In the genomic region with DNA sequence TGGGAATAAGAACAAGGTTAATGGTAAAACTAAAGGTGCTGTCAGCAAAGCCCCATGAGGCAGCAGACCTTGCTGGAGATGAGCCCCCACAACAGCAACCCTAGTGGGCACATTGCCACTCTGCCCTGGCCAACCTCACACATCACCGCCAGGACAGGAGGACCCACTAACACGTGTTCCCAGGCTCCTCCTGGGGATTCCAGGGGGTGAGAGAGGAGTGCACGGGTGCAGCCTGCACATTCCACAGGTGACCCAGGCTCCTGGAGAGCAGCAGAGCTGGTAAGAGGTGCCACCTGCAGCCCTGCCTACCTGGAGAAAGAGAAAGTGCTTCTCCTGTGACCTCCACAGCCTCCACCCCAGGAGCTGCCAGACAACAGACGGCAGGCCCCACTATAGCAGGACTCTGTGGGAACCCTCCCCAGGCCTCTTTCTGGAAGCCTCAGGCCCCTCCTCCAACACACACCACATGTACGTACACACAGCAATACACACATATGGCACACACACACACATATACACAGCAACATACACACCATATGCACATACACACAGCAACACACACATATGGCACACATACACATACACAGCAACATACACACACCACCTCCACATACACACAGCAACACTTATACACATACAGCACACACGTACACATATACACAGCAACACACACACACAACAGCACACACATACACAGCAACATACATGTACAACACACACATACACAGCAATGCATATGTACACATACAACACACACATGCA, we compare ENCODE assay signal across 15 cellular contexts.
DNase-seq lines count a peak whose midpoint lies in the region; ATAC-seq, FAIRE-seq and TF ChIP-seq lines count a peak whose summit lies in the region.
"Had no signal": no experiment of that assay in that cellular context is flagged by ENCODE, and none has a peak within 500 bp of the region (broad histone marks: within the 10 kb centered on the region; RNA-seq: fewer than 3 reads in every experiment).

No MANE protein-coding gene starts in this region.

- H3K79me2 ChIP-seq in trophoblast cell (ENCODE audit: control insufficient read depth, insufficient read depth, low read length, poor library complexity), result no peaks in the 10 kb centered on the region

- no peak overlapping the region for H3K18ac ChIP-seq in trophoblast cell (ENCODE audit: low read length)

- no peak overlapping the region for H3K23ac ChIP-seq in trophoblast cell (ENCODE audit: low read length)

- H3K4me1 ChIP-seq in left lung (peaks cover 0 to 3% of the 10 kb centered on the region in 2 donors), trophoblast cell (ENCODE audit: control insufficient read depth in 1 of 2, insufficient read depth in 2 of 2, low read length in 2 of 2) (peaks cover 5 to 14% of the 10 kb centered on the region in 2 experiments)

- H3K27me3 ChIP-seq in left lung (peaks cover 0 to 10% of the 10 kb centered on the region in 2 donors), trophoblast cell (ENCODE audit: insufficient read depth, low read length) (no peaks in the 10 kb centered on the region)

- no peak overlapping the region for H3K4me3 ChIP-seq in left lung
- H3K4me3 ChIP-seq in trophoblast cell (ENCODE audit: low read depth, low read length), result peak overlapping the region; percentile 38

- no peak overlapping the region for H2BK120ac ChIP-seq in trophoblast cell (ENCODE audit: insufficient read depth, low read length, poor library complexity)

- TF ChIP-seq POLR2A in GM12892 (IDR thresholded peaks at IDR 0.05; ENCODE audit: low read depth, low read length), result no peak

- no CpG with 5 or more reads among the region's 6 CpGs for WGBS in trophoblast cell (ENCODE audit: extremely low coverage, insufficient coverage, insufficient read length)

- no peak overlapping the region for H3K27ac ChIP-seq in left lung
- H3K27ac ChIP-seq in trophoblast cell (ENCODE audit: low read depth, low read length), result no peak overlapping the region
- H3K27ac ChIP-seq: HL-60, KMS-11 had no signal

- no peak overlapping the region for H2AFZ ChIP-seq in trophoblast cell (ENCODE audit: insufficient read depth, low read length, poor library complexity)

- H3K9ac ChIP-seq in trophoblast cell (ENCODE audit: low read length), result no peak overlapping the region
- H3K9ac ChIP-seq: KMS-11 had no signal

- FAIRE-seq in GM12892 (lab: Jason Lieb, UNC), result peak; percentile 67
- FAIRE-seq in HTR-8/SVneo (lab: Jason Lieb, UNC), result peak; percentile 99

- no peak overlapping the region for H4K91ac ChIP-seq in trophoblast cell (ENCODE audit: low read depth, low read length)

- no peak overlapping the region for H2AK5ac ChIP-seq in trophoblast cell (ENCODE audit: low read length)

- H3K14ac ChIP-seq in trophoblast cell (ENCODE audit: low read length), result no peak overlapping the region

- H3K4me2 ChIP-seq in trophoblast cell (ENCODE audit: low read length), result no peak overlapping the region
- H3K4me2 ChIP-seq: KMS-11 had no signal

- DNase-seq in GM12892 (ENCODE audit: insufficient read length) (no peak), HTR-8/SVneo (ENCODE audit: insufficient read length, low spot score) (no peak), left lung (peak in 1 of 2 donors; percentile 39), trophoblast cell (no peak), NCI-H2029 treated with DMSO at 0.1 percent for 48 hours (lab: John Stamatoyannopoulos, UW) (no peak), D341Med (ENCODE audit: low spot score) (no peak)
- DNase-seq: C1 segment of cervical spinal cord; Calu3; CD4-positive, alpha-beta T cell; DMS79; GOT3; HCEC 1CT had no signal

- H3K36me3 ChIP-seq in left lung, result no peaks in the 10 kb centered on the region
- peaks cover 0 to 2% of the 10 kb centered on the region in 2 experiments for H3K36me3 ChIP-seq in trophoblast cell (ENCODE audit: control insufficient read depth in 1 of 2, insufficient read depth in 2 of 2, low read length in 2 of 2)

- no peaks in the 10 kb centered on the region for H3K9me3 ChIP-seq in left lung
- peaks cover 2% of the 10 kb centered on the region for H3K9me3 ChIP-seq in trophoblast cell (ENCODE audit: insufficient read depth, low read depth, low read length)

- TF ChIP-seq CTCF in left lung (IDR thresholded peaks at IDR 0.05), result no peak

- H4K12ac ChIP-seq in trophoblast cell (ENCODE audit: low read depth, low read length), result no peak overlapping the region

- intact Hi-C loops in left lung (cut with DNase I), result no loop called here

- no peak overlapping the region for H2BK5ac ChIP-seq in trophoblast cell (ENCODE audit: low read depth, low read length, poor library complexity)

- no peaks in the 10 kb centered on the region for H3K79me1 ChIP-seq in trophoblast cell (ENCODE audit: low read length)

- no peak overlapping the region for H2BK12ac ChIP-seq in trophoblast cell (ENCODE audit: low read length)

- ATAC-seq in left lung (peak; percentile 13), GM21367 (IDR thresholded peaks at IDR 0.05; ENCODE audit: unreplicated experiment) (no peak)

- no peak overlapping the region for H4K8ac ChIP-seq in trophoblast cell (ENCODE audit: low read depth, low read length)

- H3K4ac ChIP-seq in trophoblast cell (ENCODE audit: low read depth, low read length), result no peak overlapping the region
